ENCODE assay signal across 8 cellular contexts in the genomic region with DNA sequence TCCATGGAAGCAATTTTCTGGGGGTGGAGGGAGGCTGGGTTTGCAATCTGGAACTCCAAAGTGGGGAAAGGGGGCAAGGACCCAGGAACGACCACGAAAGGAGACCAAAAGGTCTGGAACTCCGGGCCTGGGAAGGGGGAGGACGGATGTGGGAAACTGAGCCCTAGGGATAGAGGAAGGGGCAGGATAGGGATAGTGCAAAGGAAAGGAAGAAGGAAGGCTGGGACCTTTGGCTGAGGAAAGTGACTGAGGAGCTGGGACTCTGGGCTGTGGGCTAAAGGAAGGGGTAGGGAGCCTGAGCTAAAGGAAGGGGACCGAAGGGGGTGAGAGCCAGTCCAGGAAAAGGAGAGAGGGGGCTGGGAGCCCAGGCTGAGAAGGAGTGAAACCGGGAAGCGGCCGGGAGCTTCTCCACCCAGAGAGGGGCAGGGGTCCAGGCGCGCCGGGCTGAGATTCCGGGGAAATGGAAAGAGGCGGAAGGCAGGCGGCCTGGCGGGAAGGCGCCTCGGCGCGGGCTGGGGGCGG. TPM values are rescaled to one million over a fixed set of nuclear protein-coding genes. Genes with fewer than 3 reads are reported as not detected.
DNase-seq lines count a peak whose midpoint lies in the region; ATAC-seq and TF ChIP-seq lines count a peak whose summit lies in the region.

No MANE protein-coding gene starts in this region.

- WGBS in lower leg skin, 2 donors = 2% methylated on average over 16 to 20 of the region's 20 CpGs
- 9 to 10% methylated on average over 12 to 20 of the region's 20 CpGs for WGBS in upper lobe of left lung, 2 donors

- intact Hi-C loops in Right ventricle myocardium inferior (cut with DNase I) (loop anchor here (5.0 kb wide), 1 partner anchor 83 kb away; no protein-coding TSS in a partner anchor), cardiac septum (cut with DNase I) (loop anchor here (5.0 kb wide), 1 partner anchor 83 kb away; no protein-coding TSS in a partner anchor), lower leg skin (cut with DNase I; ENCODE audit: low total_unique reads) (loop anchor here (5.0 kb wide), 1 partner anchor 37 kb away; no protein-coding TSS in a partner anchor)

- no peak for TF ChIP-seq EP300 in upper lobe of left lung (IDR thresholded peaks at IDR 0.05)

- DNase-seq in Right ventricle myocardium inferior (ENCODE audit: missing footprints) (no peak), cardiac septum (ENCODE audit: low spot score) (no peak), astrocyte of the cerebellum (ENCODE audit: low read depth) (no peak), lower leg skin (ENCODE audit: low spot score in 2 of 2) (no peak), upper lobe of left lung (no peak), COR-L47 (lab: John Stamatoyannopoulos, UW) (no peak)
- no peak for DNase-seq in activated CD8-positive, alpha-beta memory T cell treated with anti-CD3 and anti-CD28 coated beads, Interleukin-2, amount 50 U/mL, for 4 hours

- H3K4me1 ChIP-seq in upper lobe of left lung = peaks cover 31 to 59% (median 53%) of the 10 kb centered on the region in 4 donors

- peak overlapping the region; percentile 87 to 97 (median 92) for H3K27ac ChIP-seq in upper lobe of left lung

- no peak for TF ChIP-seq POLR2A in lower leg skin (IDR thresholded peaks at IDR 0.05)
- TF ChIP-seq POLR2A in upper lobe of left lung (IDR thresholded peaks at IDR 0.05) = no peak

- no peaks in the 10 kb centered on the region for H3K9me3 ChIP-seq in upper lobe of left lung

- ATAC-seq in Right ventricle myocardium inferior = peak; percentile 3
- ATAC-seq in upper lobe of left lung (ENCODE audit: low FRiP score in 2 of 2) = no peak
- ATAC-seq in HG03469 (IDR thresholded peaks at IDR 0.05; ENCODE audit: unreplicated experiment) = no peak

- H3K36me3 ChIP-seq in upper lobe of left lung = no peaks in the 10 kb centered on the region

- TF ChIP-seq CTCF in astrocyte of the cerebellum (IDR thresholded peaks at IDR 0.05; ENCODE audit: low read depth, low read length, missing control alignments) (no peak), lower leg skin (IDR thresholded peaks at IDR 0.05) (no peak), upper lobe of left lung (IDR thresholded peaks at IDR 0.05) (no peak)

- no peaks in the 10 kb centered on the region for H3K27me3 ChIP-seq in upper lobe of left lung

- in situ Hi-C loops in astrocyte of the cerebellum (cut with HindIII; ENCODE audit: low sequenced_read_pairs) = no loop called here

- H3K4me3 ChIP-seq in astrocyte of the cerebellum (ENCODE audit: low read depth, low read length) (peak overlapping the region; percentile 64), lower leg skin (ENCODE audit: low read depth, poor library complexity, severe bottlenecking) (peak overlapping the region; percentile 58), upper lobe of left lung (peak overlapping the region; percentile 52 to 87 (median 64))

RNA-seq across cellular contexts. Expression of gene SLC9A1, which starts 0.4 kb away (rescaled TPM):
- total RNA-seq in Right ventricle myocardium inferior (20.2 TPM), cardiac septum (26.1 TPM), lower leg skin (10 to 100 TPM; 10.9 to 19.4 (median 13.2) TPM), upper lobe of left lung (10 to 100 TPM; 18.1 to 51.4 (median 31.5) TPM)
